8 cellular contexts compared by ENCODE assay signal in genomic region chr17:8997994-8998628, GRCh38. TPM values are rescaled to one million over a fixed set of nuclear protein-coding genes. Genes with fewer than 3 reads are reported as not detected.
DNase-seq lines count a peak whose midpoint lies in the region; ATAC-seq, FAIRE-seq and TF ChIP-seq lines count a peak whose summit lies in the region.

No MANE protein-coding gene starts in this region.

- in situ Hi-C loops in GM13976 (cut with MboI; ENCODE audit: low sequenced_read_pairs, unreplicated experiment) = loop anchor here (10.0 to 25.0 kb wide), 2 partner anchors 213 to 586 kb away; no protein-coding TSS in a partner anchor

- no peak for ATAC-seq in GM19463 (IDR thresholded peaks at IDR 0.05; ENCODE audit: unreplicated experiment)

- peak; percentile 41 for FAIRE-seq in A204.1 (lab: Jason Lieb, UNC)

- peak; percentile 82 for TF ChIP-seq CTCF in GM13976 (IDR thresholded peaks at IDR 0.05; ENCODE audit: borderline replicate concordance, control extremely low read depth, extremely low read depth, insufficient read depth, missing control alignments)

- DNase-seq in GM13976 (ENCODE audit: low spot score) (peak; percentile 83), NCI-H146 (lab: John Stamatoyannopoulos, UW) (peak; percentile 61), lung microvascular endothelial cell (ENCODE audit: low read depth in 2 of 2) (peak; percentile 57 to 72)
- DNase-seq in activated CD4-positive, CD25-positive, alpha-beta regulatory T cell treated with anti-CD3 and anti-CD28 coated beads, Interleukin-2, amount 50 U/mL, for 72 hours = peak; percentile 81
- peak; percentile 67 for DNase-seq in central memory CD4-positive, alpha-beta T cell
- DNase-seq in stimulated activated CD8-positive, alpha-beta memory T cell treated with anti-CD3 and anti-CD28 coated beads, Interleukin-7, amount 100 ng/mL, for 1 hour (ENCODE audit: low read depth in 2 of 2) = peak; percentile 58 to 65

RNA-seq across cellular contexts. Expression of gene NTN1, which starts 23.2 kb away (rescaled TPM):
- 0.40 and 0.65 TPM in 2 replicates for total RNA-seq in lung microvascular endothelial cell

RNA-seq across cellular contexts. Expression of gene PIK3R5, which starts 32.6 kb away (rescaled TPM):
- not detected in 2 replicates for total RNA-seq in lung microvascular endothelial cell
